9 cellular contexts compared by ENCODE assay signal in genomic region chr7:14902589-14902963, GRCh38. TPM values are rescaled to one million over a fixed set of nuclear protein-coding genes. Genes with fewer than 3 reads are reported as not detected.
DNase-seq lines count a peak whose midpoint lies in the region; ATAC-seq and TF ChIP-seq lines count a peak whose summit lies in the region.
"Had no signal": no experiment of that assay in that cellular context is flagged by ENCODE, and none has a peak within 500 bp of the region (broad histone marks: within the 10 kb centered on the region; RNA-seq: fewer than 3 reads in every experiment).

Gene DGKB (minus strand): TSS chr7:14902751.

- H3K27me3 ChIP-seq in AG04450 (ENCODE audit: control insufficient read depth, insufficient read depth, low read length) (no peaks in the 10 kb centered on the region), endocrine pancreas (ENCODE audit: control insufficient read depth, insufficient read depth, low read length) (peaks cover 2% of the 10 kb centered on the region), muscle layer of colon (ENCODE audit: control insufficient read depth in 1 of 2, insufficient read depth in 2 of 2, low read length in 2 of 2) (no peaks in the 10 kb centered on the region)

- no peak for TF ChIP-seq CTCF in AG04450 (IDR thresholded peaks at IDR 0.05; ENCODE audit: low read depth, low read length)

- DNase-seq in AG04450 (ENCODE audit: low read depth, low spot score) (no peak), NCI-H1417 treated with DMSO at 0.1 percent for 48 hours (lab: John Stamatoyannopoulos, UW) (peak; percentile 55), RKO (ENCODE audit: low spot score) (no peak), T1000 (lab: John Stamatoyannopoulos, UW) (no peak), erythroblast (lab: John Stamatoyannopoulos, UW) (no peak)

- H3K36me3 ChIP-seq in endocrine pancreas (ENCODE audit: control insufficient read depth, insufficient read depth, low read length) (no peaks in the 10 kb centered on the region), muscle layer of colon (ENCODE audit: insufficient read depth, low read length) (no peaks in the 10 kb centered on the region)

- POLR2A ChIA-PET in AG04450 (lab: Yijun Ruan, JAX), result interaction anchor here (0.7 kb wide), 1 partner anchor 1440 kb away, joined by 7 read pairs; no protein-coding TSS in a partner anchor

- H3K4me3 ChIP-seq in AG04450 (ENCODE audit: low read depth, low read length) (peak within 1 kb of the TSS; percentile 46), endocrine pancreas (ENCODE audit: control insufficient read depth, insufficient read depth, low read length) (peak within 1 kb of the TSS; percentile 72), muscle layer of colon (ENCODE audit: low read depth in 1 of 2, low read length in 2 of 2) (peak within 1 kb of the TSS; percentile 54 to 64)

- ATAC-seq in HG03039 (IDR thresholded peaks at IDR 0.05; ENCODE audit: unreplicated experiment), result no peak

- H3K4me1 ChIP-seq in endocrine pancreas (ENCODE audit: control insufficient read depth, insufficient read depth, low read length), result no peaks in the 10 kb centered on the region
- H3K4me1 ChIP-seq in muscle layer of colon (ENCODE audit: insufficient read depth, low read length), result peaks cover 14% of the 10 kb centered on the region

- peak within 1 kb of the TSS; percentile 4 for H3K9ac ChIP-seq in endocrine pancreas (ENCODE audit: control insufficient read depth, insufficient read depth, low read length)
- no peak within 1 kb of the TSS for H3K9ac ChIP-seq in muscle layer of colon (ENCODE audit: low read length)

- CTCF ChIA-PET in AG04450 (lab: Charles Lee), result interaction anchor here (1.0 to 1.9 kb wide), 2 partner anchors 113 to 184 kb away, joined by 3 to 9 read pairs; no protein-coding TSS in a partner anchor

- TF ChIP-seq POLR2A in erythroblast (IDR thresholded peaks at IDR 0.05; ENCODE audit: low read length), result no peak

- no peak within 1 kb of the TSS for H3K27ac ChIP-seq in AG04450 (ENCODE audit: low read depth, low read length)
- H3K27ac ChIP-seq in muscle layer of colon (ENCODE audit: low read depth, low read length), result peak within 1 kb of the TSS; percentile 29
- H3K27ac ChIP-seq: HL-60 had no signal

- H3K9me3 ChIP-seq in AG04450 (ENCODE audit: control insufficient read depth, insufficient read depth, low read length) (no peaks in the 10 kb centered on the region), endocrine pancreas (ENCODE audit: control insufficient read depth, low read length) (no peaks in the 10 kb centered on the region), muscle layer of colon (ENCODE audit: low read length) (no peaks in the 10 kb centered on the region)

RNA-seq across cellular contexts. Expression of gene DGKB, which starts in this region (rescaled TPM):
- polyA plus RNA-seq in AG04450 (2011; rRNA removed), result 0.04 TPM in 1 of 2 replicates, not detected in the other
- polyA minus RNA-seq in AG04450 (2011; rRNA and poly(A)+ RNA removed), result 0.35 TPM in 1 of 2 replicates, not detected in the other
